1 cellular context compared by ENCODE assay signal in the genomic region with DNA sequence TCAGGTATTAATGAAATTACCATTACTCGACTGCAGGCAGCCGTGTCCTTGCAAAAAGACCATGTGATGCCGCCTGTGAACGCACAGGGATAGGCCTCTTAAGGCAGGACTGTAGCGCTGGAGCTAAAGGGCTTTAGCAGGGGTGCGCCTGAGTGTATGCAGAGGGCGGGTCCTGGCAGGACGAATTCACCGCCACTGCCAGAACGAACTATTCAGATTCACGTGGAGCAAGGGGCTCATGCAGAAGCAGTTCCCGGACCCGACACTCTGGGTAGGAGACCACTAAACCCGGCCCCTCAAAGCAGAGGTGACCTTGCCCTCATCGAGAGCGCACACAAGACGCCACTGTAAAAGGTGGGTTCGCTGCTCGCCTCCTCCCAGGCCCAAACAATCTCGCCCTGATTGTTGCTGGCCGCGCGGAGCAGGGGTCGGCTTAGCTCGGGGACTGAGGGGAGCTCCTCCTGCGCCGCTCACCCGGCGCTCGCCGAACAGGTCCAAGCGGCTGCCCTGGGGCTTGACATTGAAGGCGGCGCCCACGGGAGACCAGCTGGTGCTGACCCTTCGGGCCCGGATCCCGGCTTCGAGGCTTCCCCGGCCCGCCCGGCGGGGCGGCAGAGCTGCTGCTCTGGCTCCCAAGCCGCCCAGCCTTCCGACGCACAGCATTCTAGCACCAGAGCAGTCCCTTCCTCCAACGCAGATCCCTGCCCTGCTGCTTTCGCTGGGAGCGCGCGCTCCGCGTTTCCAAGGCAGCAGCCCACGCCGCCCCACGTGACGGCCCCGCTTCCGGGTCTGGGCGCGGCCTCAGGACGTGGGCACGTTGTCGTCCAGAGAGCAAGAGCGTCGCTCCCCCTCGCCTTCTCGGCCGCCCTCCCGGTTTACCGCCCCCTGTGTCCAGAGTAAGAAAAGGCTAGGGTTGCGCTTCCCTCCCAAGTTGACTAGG.
TF ChIP-seq lines count a peak whose summit lies in the region.

A gene (minus strand): TSS at position 743 of the 940 bp plus-strand sequence. CDS start 80 bp downstream, at position 663.

TF ChIP-seq in HepG2, 621 proteins besides CTCF, POLR2A, EP300 and RAD21 (continued from another document and continues in another):
- TF ChIP-seq, protein P1, sequence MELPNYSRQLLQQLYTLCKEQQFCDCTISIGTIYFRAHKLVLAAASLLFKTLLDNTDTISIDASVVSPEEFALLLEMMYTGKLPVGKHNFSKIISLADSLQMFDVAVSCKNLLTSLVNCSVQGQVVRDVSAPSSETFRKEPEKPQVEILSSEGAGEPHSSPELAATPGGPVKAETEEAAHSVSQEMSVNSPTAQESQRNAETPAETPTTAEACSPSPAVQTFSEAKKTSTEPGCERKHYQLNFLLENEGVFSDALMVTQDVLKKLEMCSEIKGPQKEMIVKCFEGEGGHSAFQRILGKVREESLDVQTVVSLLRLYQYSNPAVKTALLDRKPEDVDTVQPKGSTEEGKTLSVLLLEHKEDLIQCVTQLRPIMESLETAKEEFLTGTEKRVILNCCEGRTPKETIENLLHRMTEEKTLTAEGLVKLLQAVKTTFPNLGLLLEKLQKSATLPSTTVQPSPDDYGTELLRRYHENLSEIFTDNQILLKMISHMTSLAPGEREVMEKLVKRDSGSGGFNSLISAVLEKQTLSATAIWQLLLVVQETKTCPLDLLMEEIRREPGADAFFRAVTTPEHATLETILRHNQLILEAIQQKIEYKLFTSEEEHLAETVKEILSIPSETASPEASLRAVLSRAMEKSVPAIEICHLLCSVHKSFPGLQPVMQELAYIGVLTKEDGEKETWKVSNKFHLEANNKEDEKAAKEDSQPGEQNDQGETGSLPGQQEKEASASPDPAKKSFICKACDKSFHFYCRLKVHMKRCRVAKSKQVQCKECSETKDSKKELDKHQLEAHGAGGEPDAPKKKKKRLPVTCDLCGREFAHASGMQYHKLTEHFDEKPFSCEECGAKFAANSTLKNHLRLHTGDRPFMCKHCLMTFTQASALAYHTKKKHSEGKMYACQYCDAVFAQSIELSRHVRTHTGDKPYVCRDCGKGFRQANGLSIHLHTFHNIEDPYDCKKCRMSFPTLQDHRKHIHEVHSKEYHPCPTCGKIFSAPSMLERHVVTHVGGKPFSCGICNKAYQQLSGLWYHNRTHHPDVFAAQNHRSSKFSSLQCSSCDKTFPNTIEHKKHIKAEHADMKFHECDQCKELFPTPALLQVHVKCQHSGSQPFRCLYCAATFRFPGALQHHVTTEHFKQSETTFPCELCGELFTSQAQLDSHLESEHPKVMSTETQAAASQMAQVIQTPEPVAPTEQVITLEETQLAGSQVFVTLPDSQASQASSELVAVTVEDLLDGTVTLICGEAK (IDR thresholded peaks at IDR 0.05), result no peak
- TF ChIP-seq, protein P1 (CRISPR knock-in tag; IDR thresholded peaks at IDR 0.05), result no peak
- peak; percentile 56 for TF ChIP-seq GABPA (IDR thresholded peaks at IDR 0.05; ENCODE audit: low read depth, low read length)
- peak; percentile 84 for TF ChIP-seq GABPA (CRISPR knock-in tag; IDR thresholded peaks at IDR 0.05; ENCODE audit: low read depth)
- TF ChIP-seq, protein P2, sequence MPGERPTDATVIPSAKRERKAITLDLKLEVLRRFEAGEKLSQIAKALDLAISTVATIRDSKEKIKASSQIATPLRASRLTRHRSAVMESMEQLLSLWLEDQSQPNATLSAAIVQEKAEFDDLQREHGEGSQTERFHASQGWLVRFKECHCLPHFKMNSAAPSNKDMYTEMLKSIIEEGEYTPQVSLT (CRISPR knock-in tag; IDR thresholded peaks at IDR 0.05; ENCODE audit: borderline replicate concordance, low read depth), result no peak
- TF ChIP-seq CC2D1A (CRISPR knock-in tag; IDR thresholded peaks at IDR 0.05), result no peak
- TF ChIP-seq, protein P3, sequence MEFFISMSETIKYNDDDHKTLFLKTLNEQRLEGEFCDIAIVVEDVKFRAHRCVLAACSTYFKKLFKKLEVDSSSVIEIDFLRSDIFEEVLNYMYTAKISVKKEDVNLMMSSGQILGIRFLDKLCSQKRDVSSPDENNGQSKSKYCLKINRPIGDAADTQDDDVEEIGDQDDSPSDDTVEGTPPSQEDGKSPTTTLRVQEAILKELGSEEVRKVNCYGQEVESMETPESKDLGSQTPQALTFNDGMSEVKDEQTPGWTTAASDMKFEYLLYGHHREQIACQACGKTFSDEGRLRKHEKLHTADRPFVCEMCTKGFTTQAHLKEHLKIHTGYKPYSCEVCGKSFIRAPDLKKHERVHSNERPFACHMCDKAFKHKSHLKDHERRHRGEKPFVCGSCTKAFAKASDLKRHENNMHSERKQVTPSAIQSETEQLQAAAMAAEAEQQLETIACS (CRISPR knock-in tag; IDR thresholded peaks at IDR 0.05), result peak; percentile 82
- TF ChIP-seq KLF13 (CRISPR knock-in tag; IDR thresholded peaks at IDR 0.05), result no peak
- TF ChIP-seq ZNF672 (CRISPR knock-in tag; IDR thresholded peaks at IDR 0.05), result no peak
- TF ChIP-seq PCBP2 (optimal IDR thresholded peaks at IDR 0.05; ENCODE audit: low read depth, low read length, poor library complexity, severe bottlenecking), result no peak
- TF ChIP-seq PHF5A (CRISPR knock-in tag; IDR thresholded peaks at IDR 0.05; ENCODE audit: low read depth, unreplicated experiment), result no peak
- no peak for TF ChIP-seq ZNF629 (CRISPR knock-in tag; conservative IDR thresholded peaks at IDR 0.05)
- TF ChIP-seq FOSL1 (CRISPR knock-in tag; IDR thresholded peaks at IDR 0.05; ENCODE audit: borderline replicate concordance), result no peak; the same call in 1 of the 2 replicates
- TF ChIP-seq, protein P4, sequence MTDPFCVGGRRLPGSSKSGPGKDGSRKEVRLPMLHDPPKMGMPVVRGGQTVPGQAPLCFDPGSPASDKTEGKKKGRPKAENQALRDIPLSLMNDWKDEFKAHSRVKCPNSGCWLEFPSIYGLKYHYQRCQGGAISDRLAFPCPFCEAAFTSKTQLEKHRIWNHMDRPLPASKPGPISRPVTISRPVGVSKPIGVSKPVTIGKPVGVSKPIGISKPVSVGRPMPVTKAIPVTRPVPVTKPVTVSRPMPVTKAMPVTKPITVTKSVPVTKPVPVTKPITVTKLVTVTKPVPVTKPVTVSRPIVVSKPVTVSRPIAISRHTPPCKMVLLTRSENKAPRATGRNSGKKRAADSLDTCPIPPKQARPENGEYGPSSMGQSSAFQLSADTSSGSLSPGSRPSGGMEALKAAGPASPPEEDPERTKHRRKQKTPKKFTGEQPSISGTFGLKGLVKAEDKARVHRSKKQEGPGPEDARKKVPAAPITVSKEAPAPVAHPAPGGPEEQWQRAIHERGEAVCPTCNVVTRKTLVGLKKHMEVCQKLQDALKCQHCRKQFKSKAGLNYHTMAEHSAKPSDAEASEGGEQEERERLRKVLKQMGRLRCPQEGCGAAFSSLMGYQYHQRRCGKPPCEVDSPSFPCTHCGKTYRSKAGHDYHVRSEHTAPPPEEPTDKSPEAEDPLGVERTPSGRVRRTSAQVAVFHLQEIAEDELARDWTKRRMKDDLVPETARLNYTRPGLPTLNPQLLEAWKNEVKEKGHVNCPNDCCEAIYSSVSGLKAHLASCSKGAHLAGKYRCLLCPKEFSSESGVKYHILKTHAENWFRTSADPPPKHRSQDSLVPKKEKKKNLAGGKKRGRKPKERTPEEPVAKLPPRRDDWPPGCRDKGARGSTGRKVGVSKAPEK (CRISPR knock-in tag; IDR thresholded peaks at IDR 0.05; ENCODE audit: borderline replicate concordance), result peak; percentile 44; the same call in 1 of the 2 replicates
- 0 out of 2 replicates have a peak, but pooled peaks have one; percentile 58 for TF ChIP-seq ZNF256 (CRISPR knock-in tag; conservative IDR thresholded peaks at IDR 0.05)
- TF ChIP-seq, protein P5, sequence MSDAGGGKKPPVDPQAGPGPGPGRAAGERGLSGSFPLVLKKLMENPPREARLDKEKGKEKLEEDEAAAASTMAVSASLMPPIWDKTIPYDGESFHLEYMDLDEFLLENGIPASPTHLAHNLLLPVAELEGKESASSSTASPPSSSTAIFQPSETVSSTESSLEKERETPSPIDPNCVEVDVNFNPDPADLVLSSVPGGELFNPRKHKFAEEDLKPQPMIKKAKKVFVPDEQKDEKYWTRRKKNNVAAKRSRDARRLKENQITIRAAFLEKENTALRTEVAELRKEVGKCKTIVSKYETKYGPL (CRISPR knock-in tag; IDR thresholded peaks at IDR 0.05), result no peak
- TF ChIP-seq MBNL3 (CRISPR knock-in tag; conservative IDR thresholded peaks at IDR 0.05), result no peak
- TF ChIP-seq ZNF24 (IDR thresholded peaks at IDR 0.05), result no peak
- TF ChIP-seq MTF1 (CRISPR knock-in tag; IDR thresholded peaks at IDR 0.05), result no peak
- TF ChIP-seq ZNF878 (CRISPR knock-in tag; IDR thresholded peaks at IDR 0.05), result peak; percentile 20; the same call in 1 of the 2 replicates
- TF ChIP-seq, protein P6, sequence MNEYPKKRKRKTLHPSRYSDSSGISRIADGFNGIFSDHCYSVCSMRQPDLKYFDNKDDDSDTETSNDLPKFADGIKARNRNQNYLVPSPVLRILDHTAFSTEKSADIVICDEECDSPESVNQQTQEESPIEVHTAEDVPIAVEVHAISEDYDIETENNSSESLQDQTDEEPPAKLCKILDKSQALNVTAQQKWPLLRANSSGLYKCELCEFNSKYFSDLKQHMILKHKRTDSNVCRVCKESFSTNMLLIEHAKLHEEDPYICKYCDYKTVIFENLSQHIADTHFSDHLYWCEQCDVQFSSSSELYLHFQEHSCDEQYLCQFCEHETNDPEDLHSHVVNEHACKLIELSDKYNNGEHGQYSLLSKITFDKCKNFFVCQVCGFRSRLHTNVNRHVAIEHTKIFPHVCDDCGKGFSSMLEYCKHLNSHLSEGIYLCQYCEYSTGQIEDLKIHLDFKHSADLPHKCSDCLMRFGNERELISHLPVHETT (CRISPR knock-in tag; conservative IDR thresholded peaks at IDR 0.05), result peak; percentile 71; the same call in 1 of the 2 replicates
- TF ChIP-seq AKAP8 (CRISPR knock-in tag; IDR thresholded peaks at IDR 0.05), result no peak
- TF ChIP-seq ZBTB42 (CRISPR knock-in tag; IDR thresholded peaks at IDR 0.05), result 0 out of 2 replicates have a peak, but pooled peaks have one; percentile 35
- TF ChIP-seq EEA1 (CRISPR knock-in tag; IDR thresholded peaks at IDR 0.05; ENCODE audit: borderline replicate concordance), result no peak
- no peak for TF ChIP-seq SSRP1 (CRISPR knock-in tag; IDR thresholded peaks at IDR 0.05)
- TF ChIP-seq MED8 (CRISPR knock-in tag; IDR thresholded peaks at IDR 0.05; ENCODE audit: insufficient replicate concordance), result no peak
- TF ChIP-seq SMC3 (IDR thresholded peaks at IDR 0.05; ENCODE audit: low read length), result no peak
- TF ChIP-seq JARID2 (CRISPR knock-in tag; IDR thresholded peaks at IDR 0.05; ENCODE audit: insufficient replicate concordance), result no peak
- peak; percentile 71; the same call in 1 of the 2 replicates for TF ChIP-seq ZNF598 (CRISPR knock-in tag; IDR thresholded peaks at IDR 0.05; ENCODE audit: borderline replicate concordance)
- TF ChIP-seq ZNF12 (CRISPR knock-in tag; IDR thresholded peaks at IDR 0.05), result no peak
- TF ChIP-seq LCORL (IDR thresholded peaks at IDR 0.05), result no peak
- 0 out of 2 replicates have a peak, but pooled peaks have one; percentile 51 for TF ChIP-seq LCORL (CRISPR knock-in tag; IDR thresholded peaks at IDR 0.05)
- 0 out of 2 replicates have a peak, but pooled peaks have one; percentile 31 for TF ChIP-seq ZNF816 (CRISPR knock-in tag; IDR thresholded peaks at IDR 0.05; ENCODE audit: borderline replicate concordance)
- TF ChIP-seq SALL1 (CRISPR knock-in tag; IDR thresholded peaks at IDR 0.05), result peak; percentile 79
- peak; percentile 95; the same call in 1 of the 2 replicates for TF ChIP-seq ZZZ3 (CRISPR knock-in tag; IDR thresholded peaks at IDR 0.05; ENCODE audit: borderline replicate concordance)
- TF ChIP-seq, protein P7, sequence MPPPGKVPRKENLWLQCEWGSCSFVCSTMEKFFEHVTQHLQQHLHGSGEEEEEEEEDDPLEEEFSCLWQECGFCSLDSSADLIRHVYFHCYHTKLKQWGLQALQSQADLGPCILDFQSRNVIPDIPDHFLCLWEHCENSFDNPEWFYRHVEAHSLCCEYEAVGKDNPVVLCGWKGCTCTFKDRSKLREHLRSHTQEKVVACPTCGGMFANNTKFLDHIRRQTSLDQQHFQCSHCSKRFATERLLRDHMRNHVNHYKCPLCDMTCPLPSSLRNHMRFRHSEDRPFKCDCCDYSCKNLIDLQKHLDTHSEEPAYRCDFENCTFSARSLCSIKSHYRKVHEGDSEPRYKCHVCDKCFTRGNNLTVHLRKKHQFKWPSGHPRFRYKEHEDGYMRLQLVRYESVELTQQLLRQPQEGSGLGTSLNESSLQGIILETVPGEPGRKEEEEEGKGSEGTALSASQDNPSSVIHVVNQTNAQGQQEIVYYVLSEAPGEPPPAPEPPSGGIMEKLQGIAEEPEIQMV (CRISPR knock-in tag; IDR thresholded peaks at IDR 0.05; ENCODE audit: low read depth), result no peak
- 0 out of 2 replicates have a peak, but pooled peaks have one; percentile 25 for TF ChIP-seq HMG20B (CRISPR knock-in tag; conservative IDR thresholded peaks at IDR 0.05)
- TF ChIP-seq, protein P8, sequence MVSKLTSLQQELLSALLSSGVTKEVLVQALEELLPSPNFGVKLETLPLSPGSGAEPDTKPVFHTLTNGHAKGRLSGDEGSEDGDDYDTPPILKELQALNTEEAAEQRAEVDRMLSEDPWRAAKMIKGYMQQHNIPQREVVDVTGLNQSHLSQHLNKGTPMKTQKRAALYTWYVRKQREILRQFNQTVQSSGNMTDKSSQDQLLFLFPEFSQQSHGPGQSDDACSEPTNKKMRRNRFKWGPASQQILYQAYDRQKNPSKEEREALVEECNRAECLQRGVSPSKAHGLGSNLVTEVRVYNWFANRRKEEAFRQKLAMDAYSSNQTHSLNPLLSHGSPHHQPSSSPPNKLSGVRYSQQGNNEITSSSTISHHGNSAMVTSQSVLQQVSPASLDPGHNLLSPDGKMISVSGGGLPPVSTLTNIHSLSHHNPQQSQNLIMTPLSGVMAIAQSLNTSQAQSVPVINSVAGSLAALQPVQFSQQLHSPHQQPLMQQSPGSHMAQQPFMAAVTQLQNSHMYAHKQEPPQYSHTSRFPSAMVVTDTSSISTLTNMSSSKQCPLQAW (CRISPR knock-in tag; IDR thresholded peaks at IDR 0.05), result peak; percentile 85
- TF ChIP-seq ZNF10 (CRISPR knock-in tag; IDR thresholded peaks at IDR 0.05; ENCODE audit: borderline replicate concordance, low read depth), result no peak
